In the genomic region with DNA sequence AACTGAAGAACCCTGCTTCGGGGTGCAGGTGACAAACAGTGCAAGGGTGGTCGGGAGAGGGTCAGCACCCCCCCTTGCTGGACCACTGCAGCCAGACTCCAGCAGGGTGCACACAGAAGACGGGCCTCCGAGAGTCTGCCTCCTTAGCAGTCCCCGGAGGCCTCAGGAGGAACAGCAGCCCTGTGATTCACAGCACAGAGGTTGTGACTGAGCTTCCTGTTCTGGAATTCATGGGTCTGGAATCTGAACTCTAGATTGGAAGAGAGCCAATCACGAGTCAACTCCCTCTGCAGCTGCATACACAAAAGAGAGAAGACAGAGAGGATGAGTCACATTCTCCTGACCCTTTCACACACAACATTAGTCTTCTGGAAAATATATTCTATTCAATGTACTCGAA, we compare ENCODE assay signal across 1 cellular context.
TF ChIP-seq lines count a peak whose summit lies in the region.

No MANE protein-coding gene starts in this region.

TF ChIP-seq in H1, 55 proteins besides CTCF, POLR2A, EP300 and RAD21 (continued from another document):
- TF ChIP-seq, protein P1, sequence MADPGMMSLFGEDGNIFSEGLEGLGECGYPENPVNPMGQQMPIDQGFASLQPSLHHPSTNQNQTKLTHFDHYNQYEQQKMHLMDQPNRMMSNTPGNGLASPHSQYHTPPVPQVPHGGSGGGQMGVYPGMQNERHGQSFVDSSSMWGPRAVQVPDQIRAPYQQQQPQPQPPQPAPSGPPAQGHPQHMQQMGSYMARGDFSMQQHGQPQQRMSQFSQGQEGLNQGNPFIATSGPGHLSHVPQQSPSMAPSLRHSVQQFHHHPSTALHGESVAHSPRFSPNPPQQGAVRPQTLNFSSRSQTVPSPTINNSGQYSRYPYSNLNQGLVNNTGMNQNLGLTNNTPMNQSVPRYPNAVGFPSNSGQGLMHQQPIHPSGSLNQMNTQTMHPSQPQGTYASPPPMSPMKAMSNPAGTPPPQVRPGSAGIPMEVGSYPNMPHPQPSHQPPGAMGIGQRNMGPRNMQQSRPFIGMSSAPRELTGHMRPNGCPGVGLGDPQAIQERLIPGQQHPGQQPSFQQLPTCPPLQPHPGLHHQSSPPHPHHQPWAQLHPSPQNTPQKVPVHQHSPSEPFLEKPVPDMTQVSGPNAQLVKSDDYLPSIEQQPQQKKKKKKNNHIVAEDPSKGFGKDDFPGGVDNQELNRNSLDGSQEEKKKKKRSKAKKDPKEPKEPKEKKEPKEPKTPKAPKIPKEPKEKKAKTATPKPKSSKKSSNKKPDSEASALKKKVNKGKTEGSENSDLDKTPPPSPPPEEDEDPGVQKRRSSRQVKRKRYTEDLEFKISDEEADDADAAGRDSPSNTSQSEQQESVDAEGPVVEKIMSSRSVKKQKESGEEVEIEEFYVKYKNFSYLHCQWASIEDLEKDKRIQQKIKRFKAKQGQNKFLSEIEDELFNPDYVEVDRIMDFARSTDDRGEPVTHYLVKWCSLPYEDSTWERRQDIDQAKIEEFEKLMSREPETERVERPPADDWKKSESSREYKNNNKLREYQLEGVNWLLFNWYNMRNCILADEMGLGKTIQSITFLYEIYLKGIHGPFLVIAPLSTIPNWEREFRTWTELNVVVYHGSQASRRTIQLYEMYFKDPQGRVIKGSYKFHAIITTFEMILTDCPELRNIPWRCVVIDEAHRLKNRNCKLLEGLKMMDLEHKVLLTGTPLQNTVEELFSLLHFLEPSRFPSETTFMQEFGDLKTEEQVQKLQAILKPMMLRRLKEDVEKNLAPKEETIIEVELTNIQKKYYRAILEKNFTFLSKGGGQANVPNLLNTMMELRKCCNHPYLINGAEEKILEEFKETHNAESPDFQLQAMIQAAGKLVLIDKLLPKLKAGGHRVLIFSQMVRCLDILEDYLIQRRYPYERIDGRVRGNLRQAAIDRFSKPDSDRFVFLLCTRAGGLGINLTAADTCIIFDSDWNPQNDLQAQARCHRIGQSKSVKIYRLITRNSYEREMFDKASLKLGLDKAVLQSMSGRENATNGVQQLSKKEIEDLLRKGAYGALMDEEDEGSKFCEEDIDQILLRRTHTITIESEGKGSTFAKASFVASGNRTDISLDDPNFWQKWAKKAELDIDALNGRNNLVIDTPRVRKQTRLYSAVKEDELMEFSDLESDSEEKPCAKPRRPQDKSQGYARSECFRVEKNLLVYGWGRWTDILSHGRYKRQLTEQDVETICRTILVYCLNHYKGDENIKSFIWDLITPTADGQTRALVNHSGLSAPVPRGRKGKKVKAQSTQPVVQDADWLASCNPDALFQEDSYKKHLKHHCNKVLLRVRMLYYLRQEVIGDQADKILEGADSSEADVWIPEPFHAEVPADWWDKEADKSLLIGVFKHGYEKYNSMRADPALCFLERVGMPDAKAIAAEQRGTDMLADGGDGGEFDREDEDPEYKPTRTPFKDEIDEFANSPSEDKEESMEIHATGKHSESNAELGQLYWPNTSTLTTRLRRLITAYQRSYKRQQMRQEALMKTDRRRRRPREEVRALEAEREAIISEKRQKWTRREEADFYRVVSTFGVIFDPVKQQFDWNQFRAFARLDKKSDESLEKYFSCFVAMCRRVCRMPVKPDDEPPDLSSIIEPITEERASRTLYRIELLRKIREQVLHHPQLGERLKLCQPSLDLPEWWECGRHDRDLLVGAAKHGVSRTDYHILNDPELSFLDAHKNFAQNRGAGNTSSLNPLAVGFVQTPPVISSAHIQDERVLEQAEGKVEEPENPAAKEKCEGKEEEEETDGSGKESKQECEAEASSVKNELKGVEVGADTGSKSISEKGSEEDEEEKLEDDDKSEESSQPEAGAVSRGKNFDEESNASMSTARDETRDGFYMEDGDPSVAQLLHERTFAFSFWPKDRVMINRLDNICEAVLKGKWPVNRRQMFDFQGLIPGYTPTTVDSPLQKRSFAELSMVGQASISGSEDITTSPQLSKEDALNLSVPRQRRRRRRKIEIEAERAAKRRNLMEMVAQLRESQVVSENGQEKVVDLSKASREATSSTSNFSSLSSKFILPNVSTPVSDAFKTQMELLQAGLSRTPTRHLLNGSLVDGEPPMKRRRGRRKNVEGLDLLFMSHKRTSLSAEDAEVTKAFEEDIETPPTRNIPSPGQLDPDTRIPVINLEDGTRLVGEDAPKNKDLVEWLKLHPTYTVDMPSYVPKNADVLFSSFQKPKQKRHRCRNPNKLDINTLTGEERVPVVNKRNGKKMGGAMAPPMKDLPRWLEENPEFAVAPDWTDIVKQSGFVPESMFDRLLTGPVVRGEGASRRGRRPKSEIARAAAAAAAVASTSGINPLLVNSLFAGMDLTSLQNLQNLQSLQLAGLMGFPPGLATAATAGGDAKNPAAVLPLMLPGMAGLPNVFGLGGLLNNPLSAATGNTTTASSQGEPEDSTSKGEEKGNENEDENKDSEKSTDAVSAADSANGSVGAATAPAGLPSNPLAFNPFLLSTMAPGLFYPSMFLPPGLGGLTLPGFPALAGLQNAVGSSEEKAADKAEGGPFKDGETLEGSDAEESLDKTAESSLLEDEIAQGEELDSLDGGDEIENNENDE (IDR thresholded peaks at IDR 0.05; ENCODE audit: insufficient replicate concordance, low read length), result no peak
- TF ChIP-seq TAF7 (optimal IDR thresholded peaks at IDR 0.05; ENCODE audit: borderline replicate concordance, low read depth, low read length), result no peak
